8 cellular contexts compared by ENCODE assay signal in the genomic region with DNA sequence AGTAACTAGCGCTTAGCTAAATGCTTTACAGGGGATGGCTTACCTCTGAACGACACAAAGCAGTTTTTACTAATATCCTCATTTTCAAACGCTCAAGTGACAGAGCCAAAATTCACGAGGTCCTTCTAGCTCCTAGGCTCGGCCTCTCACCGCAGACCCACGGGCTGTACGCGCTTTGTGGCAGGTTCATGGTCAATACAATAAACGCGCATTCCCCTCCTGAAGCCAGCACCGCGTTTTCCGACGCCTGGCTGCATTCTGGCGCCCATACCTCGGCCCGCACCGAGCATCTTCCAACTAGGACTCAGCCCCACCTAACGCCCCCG. TPM values are rescaled to one million over a fixed set of nuclear protein-coding genes. Genes with fewer than 3 reads are reported as not detected.
A peak's percentile ranks its signal among the peaks of the same experiment; 100 is the strongest.
DNase-seq lines count a peak whose midpoint lies in the region; ATAC-seq and TF ChIP-seq lines count a peak whose summit lies in the region.

No MANE protein-coding gene starts in this region.

- peaks cover 26% of the 10 kb centered on the region for H3K79me2 ChIP-seq in neural progenitor cell (ENCODE audit: low read depth)

- H3K4me3 ChIP-seq in NB4 (ENCODE audit: low read depth, low read length) = peak overlapping the region; percentile 72
- peak overlapping the region; percentile 69 to 77 for H3K4me3 ChIP-seq in duodenal mucosa (ENCODE audit: low read depth in 1 of 2, low read length in 2 of 2)
- H3K4me3 ChIP-seq in neural progenitor cell = peak overlapping the region; percentile 67

- TF ChIP-seq CTCF in NB4 (IDR thresholded peaks at IDR 0.05; ENCODE audit: low read depth, low read length) (no peak), neural progenitor cell (IDR thresholded peaks at IDR 0.05) (no peak)

- H3K9ac ChIP-seq in duodenal mucosa (ENCODE audit: low read depth in 1 of 2, low read length in 2 of 2) = peak overlapping the region; percentile 57 to 65
- peak overlapping the region; percentile 20 for H3K9ac ChIP-seq in neural progenitor cell

- H3K27ac ChIP-seq in duodenal mucosa (ENCODE audit: low read depth, low read length) = no peak overlapping the region
- H3K27ac ChIP-seq in neural progenitor cell = no peak overlapping the region

- peaks cover 15% of the 10 kb centered on the region for H3K4me1 Mint-ChIP-seq in neural progenitor cell

- H3K9me3 ChIP-seq in duodenal mucosa (ENCODE audit: control insufficient read depth in 1 of 2, low read length in 2 of 2) = peaks cover 2 to 7% of the 10 kb centered on the region in 2 donors
- no peaks in the 10 kb centered on the region for H3K9me3 ChIP-seq in neural progenitor cell (ENCODE audit: low read depth)

- H3K27me3 ChIP-seq in duodenal mucosa (ENCODE audit: control insufficient read depth in 1 of 2, insufficient read depth in 2 of 2, low read length in 2 of 2) (no peaks in the 10 kb centered on the region), neural progenitor cell (no peaks in the 10 kb centered on the region)

- H3K27ac Mint-ChIP-seq in neural progenitor cell = no peak overlapping the region

- TF ChIP-seq POLR2A in NB4 (IDR thresholded peaks at IDR 0.05; ENCODE audit: extremely low read depth, insufficient read length) = no peak

- ATAC-seq in GM18873 (IDR thresholded peaks at IDR 0.05; ENCODE audit: low FRiP score, unreplicated experiment) = no peak

- peak; percentile 82 for DNase-seq in DMS 273 (lab: John Stamatoyannopoulos, UW; ENCODE audit: unreplicated experiment)
- DNase-seq in DMS 273 treated with DMSO at 0.1 percent for 48 hours (lab: John Stamatoyannopoulos, UW) = no peak
- no peak for DNase-seq in NB4 (ENCODE audit: low read depth)
- DNase-seq in neural progenitor cell (ENCODE audit: low spot score) = no peak
- DNase-seq in NCI-H1694 (lab: John Stamatoyannopoulos, UW) = no peak
- DNase-seq in inferior parietal cortex (ENCODE audit: extremely low spot score) = no peak

- peak overlapping the region; percentile 99 for H2AFZ ChIP-seq in neural progenitor cell (replicated peaks)

- H3K9me3 Mint-ChIP-seq in neural progenitor cell = peaks cover 17% of the 10 kb centered on the region

- H3F3A ChIP-seq in neural progenitor cell (ENCODE audit: low read depth) = peaks cover 6% of the 10 kb centered on the region

- H3K4me1 ChIP-seq in duodenal mucosa (ENCODE audit: control insufficient read depth in 1 of 2, insufficient read depth in 2 of 2, low read length in 2 of 2) = peaks cover 4 to 6% of the 10 kb centered on the region in 2 donors
- H3K4me1 ChIP-seq in neural progenitor cell = peaks cover 10% of the 10 kb centered on the region

- H3K4me2 ChIP-seq in neural progenitor cell = peak overlapping the region; percentile 88

- peaks cover 32% of the 10 kb centered on the region for H3K36me3 Mint-ChIP-seq in neural progenitor cell

- peaks cover 11 to 27% of the 10 kb centered on the region in 2 donors for H3K36me3 ChIP-seq in duodenal mucosa (ENCODE audit: control insufficient read depth in 1 of 2, insufficient read depth in 2 of 2, low read length in 2 of 2)
- peaks cover 18% of the 10 kb centered on the region for H3K36me3 ChIP-seq in neural progenitor cell

- H3K27me3 Mint-ChIP-seq in neural progenitor cell (ENCODE audit: insufficient read depth, low read depth) = peaks cover 2% of the 10 kb centered on the region

- no peaks in the 10 kb centered on the region for H4K20me1 ChIP-seq in neural progenitor cell (ENCODE audit: low read depth)

- peak overlapping the region; percentile 97 for H3K4me3 Mint-ChIP-seq in neural progenitor cell

RNA-seq across cellular contexts. Expression of a gene that starts 0.4 kb away (rescaled TPM):
- total RNA-seq in neural progenitor cell (ENCODE audit: low replicate concordance) = 21.0 and 31.7 TPM in 2 replicates
